In genomic region chr11:128042290-128042751, GRCh38 we compare ENCODE assay signal across 2 cellular contexts.
TF ChIP-seq lines count a peak whose summit lies in the region.

No MANE protein-coding gene starts in this region.

TF ChIP-seq in liver, 16 proteins besides CTCF, POLR2A, EP300 and RAD21 (continued from another document):
- TF ChIP-seq FOXA2 (IDR thresholded peaks at IDR 0.05) (peak; percentile 68), FOXA1 (IDR thresholded peaks at IDR 0.05) (peak; percentile 36), JUND (IDR thresholded peaks at IDR 0.05) (no peak), TAF1 (conservative IDR thresholded peaks at IDR 0.05) (no peak), YY1 (IDR thresholded peaks at IDR 0.05) (peak; percentile 37), RXRA (IDR thresholded peaks at IDR 0.05) (peak in 1 of 2 donors; percentile 57), NR2F2 (IDR thresholded peaks at IDR 0.05) (no peak)

TF ChIP-seq in HepG2, 621 proteins besides CTCF, POLR2A, EP300 and RAD21 (continued from another document):
- TF ChIP-seq ZFYVE20 (CRISPR knock-in tag; IDR thresholded peaks at IDR 0.05; ENCODE audit: borderline replicate concordance, low read depth): no peak
- TF ChIP-seq ATAD3A (CRISPR knock-in tag; IDR thresholded peaks at IDR 0.05): no peak
- no peak for TF ChIP-seq MTF2 (CRISPR knock-in tag; IDR thresholded peaks at IDR 0.05; ENCODE audit: borderline replicate concordance)
- no peak for TF ChIP-seq ARID3A (IDR thresholded peaks at IDR 0.05; ENCODE audit: low read depth, low read length)
- no peak for TF ChIP-seq ZNF577 (CRISPR knock-in tag; IDR thresholded peaks at IDR 0.05; ENCODE audit: borderline replicate concordance, low read depth)
- no peak for TF ChIP-seq TFDP2 (CRISPR knock-in tag; IDR thresholded peaks at IDR 0.05)
- TF ChIP-seq NCOR1 (IDR thresholded peaks at IDR 0.05; ENCODE audit: borderline replicate concordance, low read length): no peak
- TF ChIP-seq ZNF484 (CRISPR knock-in tag; IDR thresholded peaks at IDR 0.05; ENCODE audit: borderline replicate concordance, low read depth): no peak
- TF ChIP-seq RARG (CRISPR knock-in tag; IDR thresholded peaks at IDR 0.05; ENCODE audit: low read depth): no peak
- TF ChIP-seq MXD1 (CRISPR knock-in tag; IDR thresholded peaks at IDR 0.05): no peak
- TF ChIP-seq ZNF550 (CRISPR knock-in tag; IDR thresholded peaks at IDR 0.05; ENCODE audit: borderline replicate concordance): no peak
- TF ChIP-seq ZNF652 (CRISPR knock-in tag; IDR thresholded peaks at IDR 0.05; ENCODE audit: borderline replicate concordance, low read depth): no peak
- no peak for TF ChIP-seq ZNF674 (CRISPR knock-in tag; IDR thresholded peaks at IDR 0.05; ENCODE audit: low read depth)
